In the genomic region with DNA sequence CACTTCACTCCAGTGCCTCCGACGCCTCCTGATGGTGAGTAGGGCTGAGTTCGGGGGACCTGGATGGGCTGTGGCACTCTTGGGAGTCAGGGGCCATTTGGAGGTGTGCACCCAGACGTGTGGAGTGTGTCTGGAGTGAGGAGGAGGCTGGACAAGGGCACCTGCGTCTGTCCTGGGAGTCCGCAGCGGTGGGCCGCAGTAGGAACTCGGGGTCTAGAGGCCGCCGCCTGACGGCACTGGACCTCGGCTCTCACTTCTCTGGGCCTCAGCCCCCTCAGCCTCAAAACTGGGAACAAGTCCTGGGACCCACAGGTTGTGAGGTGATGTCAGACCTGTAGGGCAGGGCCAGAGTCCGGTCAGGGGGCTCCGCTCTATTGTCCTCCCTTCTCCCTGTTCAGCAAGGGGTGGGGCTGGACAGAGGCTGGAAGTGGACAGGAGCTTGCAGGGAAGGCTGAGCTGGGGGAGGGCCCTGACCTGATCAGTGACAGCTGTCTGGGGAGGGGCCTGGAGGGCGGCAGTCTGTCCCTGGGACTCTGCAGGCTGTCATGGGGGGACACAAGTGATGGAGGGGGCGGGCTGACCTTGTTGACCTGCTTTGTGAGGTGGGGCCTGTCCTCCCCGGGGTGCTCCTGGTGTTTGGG, we compare ENCODE assay signal across 21 cellular contexts. TPM values are rescaled to one million over a fixed set of nuclear protein-coding genes. Genes with fewer than 3 reads are reported as not detected.
"Had no signal": no experiment of that assay in that cellular context is flagged by ENCODE, and none has a peak within 500 bp of the region (broad histone marks: within the 10 kb centered on the region; RNA-seq: fewer than 3 reads in every experiment).

No MANE protein-coding gene starts in this region.

- H3K27ac Mint-ChIP-seq: activated B cell treated with CpG ODN at 0.5 μM for 24 hours; activated CD8-positive, alpha-beta T cell treated with anti-CD3 and anti-CD28 coated beads, Interleukin-2, amount 10 ng/mL, durations not matched to agents 7 days and 5 days; memory B cell; naive thymus-derived CD8-positive, alpha-beta T cell; progenitor cell of endocrine pancreas had no signal

- ATAC-seq: activated CD8-positive, alpha-beta T cell treated with anti-CD3 and anti-CD28 coated beads, Interleukin-2, amount 10 ng/mL, durations not matched to agents 7 days and 5 days; naive thymus-derived CD8-positive, alpha-beta T cell had no signal

- H3K9me3 Mint-ChIP-seq: activated B cell treated with CpG ODN at 0.5 μM for 24 hours; memory B cell; naive thymus-derived CD8-positive, alpha-beta T cell had no signal

- H3K36me3 Mint-ChIP-seq: memory B cell; naive thymus-derived CD8-positive, alpha-beta T cell had no signal

- H3K4me3 Mint-ChIP-seq: activated B cell treated with CpG ODN at 0.5 μM for 24 hours; activated CD8-positive, alpha-beta T cell treated with anti-CD3 and anti-CD28 coated beads, Interleukin-2, amount 10 ng/mL, durations not matched to agents 7 days and 5 days; memory B cell had no signal

- H3K9me3 ChIP-seq: colonic mucosa, esophagus squamous epithelium, left ventricle myocardium inferior, right atrium auricular region had no signal

- H3K27ac ChIP-seq: colonic mucosa, esophagus squamous epithelium, left ventricle myocardium inferior, right atrium auricular region had no signal

- H3K4me2 ChIP-seq: smooth muscle cell had no signal

- H3K36me3 ChIP-seq: colonic mucosa, left ventricle myocardium inferior, right atrium auricular region had no signal

- H3K4me3 ChIP-seq: colonic mucosa, esophagus squamous epithelium, left ventricle myocardium inferior, right atrium auricular region, smooth muscle cell had no signal

- FAIRE-seq: endothelial cell of umbilical vein, TTC549 had no signal

- DNase-seq: activated B cell treated with CpG ODN at 0.5 μM for 24 hours; activated CD4-positive, alpha-beta T cell treated with anti-CD3 and anti-CD28 coated beads for 48 hours; activated CD8-positive, alpha-beta memory T cell treated with anti-CD3 and anti-CD28 coated beads, Interleukin-2, amount 50 U/mL, for 4 hours; activated CD8-positive, alpha-beta T cell treated with anti-CD3 and anti-CD28 coated beads, Interleukin-2, amount 10 ng/mL, durations not matched to agents 7 days and 5 days; caudate nucleus; colonic mucosa; effector CD4-positive, alpha-beta T cell; esophagus squamous epithelium; left ventricle myocardium inferior; naive thymus-derived CD8-positive, alpha-beta T cell; SW 1271 had no signal

RNA-seq across cellular contexts. Expression of gene HES4, which starts 35.5 kb away (rescaled TPM):
- total RNA-seq: naive thymus-derived CD8-positive, alpha-beta T cell had no signal

RNA-seq across cellular contexts. Expression of gene RNF223, which starts 38.7 kb away (rescaled TPM):
- total RNA-seq: activated B cell treated with CpG ODN at 0.5 μM for 24 hours; activated CD8-positive, alpha-beta T cell treated with anti-CD3 and anti-CD28 coated beads, Interleukin-2, amount 10 ng/mL, durations not matched to agents 7 days and 5 days; endothelial cell of umbilical vein; fibroblast of villous mesenchyme; left ventricle myocardium inferior; naive thymus-derived CD8-positive, alpha-beta T cell; omental fat pad; progenitor cell of endocrine pancreas; right atrium auricular region; T-helper 2 cell treated with Interferon-gamma antibody and Interleukin-4, amounts not matched to agents 100 ng/mL and 5 ng/mL, for 36 hours had no signal
- polyA plus RNA-seq: endothelial cell of umbilical vein; naive thymus-derived CD8-positive, alpha-beta T cell had no signal

RNA-seq across cellular contexts. Expression of gene PERM1, which starts 53.5 kb away (rescaled TPM):
- total RNA-seq: activated B cell treated with CpG ODN at 0.5 μM for 24 hours; activated CD8-positive, alpha-beta T cell treated with anti-CD3 and anti-CD28 coated beads, Interleukin-2, amount 10 ng/mL, durations not matched to agents 7 days and 5 days; colonic mucosa; endothelial cell of umbilical vein; esophagus squamous epithelium; kidney epithelial cell; naive thymus-derived CD8-positive, alpha-beta T cell; progenitor cell of endocrine pancreas; smooth muscle cell; T-helper 2 cell treated with Interferon-gamma antibody and Interleukin-4, amounts not matched to agents 100 ng/mL and 5 ng/mL, for 36 hours had no signal
- polyA plus RNA-seq: endothelial cell of umbilical vein; naive thymus-derived CD8-positive, alpha-beta T cell had no signal
